8 cellular contexts compared by ENCODE assay signal in the genomic region with DNA sequence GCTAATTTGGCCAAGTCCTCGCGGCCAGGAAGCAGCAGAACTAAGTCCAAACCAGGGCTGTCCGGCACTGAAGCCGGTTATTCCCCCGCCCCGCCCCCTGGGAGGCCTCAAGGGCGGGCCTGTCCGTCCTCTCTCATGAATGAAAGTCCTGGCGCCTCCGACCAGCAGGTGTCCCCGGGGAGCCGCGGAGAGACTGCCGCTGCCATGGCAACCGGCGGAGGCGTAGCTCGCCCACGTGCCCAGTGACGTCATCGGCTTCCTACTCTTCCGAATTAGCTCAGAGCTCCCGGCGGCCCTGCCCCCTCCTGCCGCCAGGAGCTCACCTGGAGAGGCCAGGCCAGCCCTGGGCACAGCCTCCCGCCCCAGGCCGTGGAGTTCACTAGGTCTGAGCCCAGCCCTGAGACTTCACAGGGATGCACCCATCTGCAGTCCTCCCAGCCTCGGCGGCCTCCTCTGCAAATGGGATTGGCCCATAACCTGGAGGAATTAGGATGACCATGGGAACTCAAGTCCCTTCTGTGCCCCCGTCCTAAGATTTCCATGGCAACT.
DNase-seq lines count a peak whose midpoint lies in the region; ATAC-seq and TF ChIP-seq lines count a peak whose summit lies in the region.

No MANE protein-coding gene starts in this region.

- peak; percentile 92 to 94 for DNase-seq in AML-193 (lab: John Stamatoyannopoulos, UW)
- DNase-seq in NCI-H748 (lab: John Stamatoyannopoulos, UW; ENCODE audit: unreplicated experiment) = peak; percentile 99
- peak; percentile 93 to 96 for DNase-seq in activated CD4-positive, alpha-beta T cell treated with anti-CD3 and anti-CD28 coated beads, Interleukin-2, amount 50 U/mL, for 24 hours (ENCODE audit: low read depth in 1 of 2, low spot score in 1 of 2)
- peak; percentile 93 for DNase-seq in dedifferentiated amniotic fluid mesenchymal stem cell (ENCODE audit: extremely low spot score)
- DNase-seq in left kidney (ENCODE audit: low read depth, low spot score) = peak; percentile 99
- DNase-seq in stimulated activated CD4-positive, alpha-beta T cell treated with anti-CD3 and anti-CD28 coated beads, Interleukin-1b, Interleukin-23, amount 100 ng/mL, for 48 hours = peak; percentile 96

- peak; percentile 29 for TF ChIP-seq POLR2A in GM19099 (IDR thresholded peaks at IDR 0.05; ENCODE audit: extremely low read depth, insufficient read length, low read depth)

- ATAC-seq in HG03521 (IDR thresholded peaks at IDR 0.05; ENCODE audit: unreplicated experiment) = peak; percentile 35

Comparison
In these comparisons a context has a peak if more than half of its experiments do, and no peak if none do; other contexts are left out.
1. Peak in every context shown above with its lines: DNase-seq and ATAC-seq.